In the genomic region with DNA sequence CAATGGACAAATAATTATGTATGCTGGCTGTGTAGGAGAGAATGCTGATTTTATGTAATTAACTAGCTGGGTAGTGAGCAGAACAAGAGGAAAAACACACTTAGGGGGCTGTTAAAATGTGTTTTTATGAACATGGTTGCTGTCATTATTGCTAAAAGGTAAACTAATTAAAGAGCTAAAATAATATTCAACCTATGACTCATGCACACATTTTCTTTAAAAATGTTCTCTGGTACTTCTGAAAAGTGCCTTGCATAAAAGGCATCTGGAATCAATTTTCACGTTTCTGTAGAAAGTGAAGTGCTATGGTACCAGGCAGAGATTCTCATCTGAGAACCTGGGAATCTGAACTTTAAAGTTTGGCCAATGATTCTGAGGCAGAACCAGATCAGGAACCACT, we compare ENCODE assay signal across 18 cellular contexts.
A peak's percentile ranks its signal among the peaks of the same experiment; 100 is the strongest.
DNase-seq lines count a peak whose midpoint lies in the region; ATAC-seq and TF ChIP-seq lines count a peak whose summit lies in the region.
"Had no signal": no experiment of that assay in that cellular context is flagged by ENCODE, and none has a peak within 500 bp of the region (broad histone marks: within the 10 kb centered on the region; RNA-seq: fewer than 3 reads in every experiment).

No MANE protein-coding gene starts in this region.

- H3K27ac ChIP-seq in HEK293 (ENCODE audit: extremely low read depth, low read depth, low read length): no peak overlapping the region
- H3K27ac ChIP-seq: SJCRH30 had no signal

- CTCF ChIA-PET in HEK293 (lab: Yijun Ruan, JAX): no interaction called here

- H3K4me3 ChIP-seq in HEK293 (ENCODE audit: low read depth, low read length): no peak overlapping the region
- H3K4me3 ChIP-seq in adipocyte (ENCODE audit: low read length): no peak overlapping the region
- H3K4me3 ChIP-seq: MG63, SJCRH30 had no signal

- H3K9me3 ChIP-seq in HEK293 (ENCODE audit: control insufficient read depth, insufficient read depth, low read depth, low read length) (no peaks in the 10 kb centered on the region), adipocyte (ENCODE audit: control insufficient read depth, low read length) (no peaks in the 10 kb centered on the region)
- H3K9me3 ChIP-seq: MG63, SJCRH30 had no signal

- H3K4me1 ChIP-seq in HEK293 (ENCODE audit: control insufficient read depth, insufficient read depth, low read length) (peaks cover 8% of the 10 kb centered on the region), adipocyte (ENCODE audit: control insufficient read depth, insufficient read depth, low read length) (peaks cover 28% of the 10 kb centered on the region)
- H3K4me1 ChIP-seq: SJCRH30 had no signal

- no peak for TF ChIP-seq CTCF in HEK293 (tag by site-specific recombination; IDR thresholded peaks at IDR 0.05)

- ATAC-seq in HG03342 (IDR thresholded peaks at IDR 0.05; ENCODE audit: unreplicated experiment): no peak
- ATAC-seq: HCT116 had no signal

- no peak overlapping the region for H3K9ac ChIP-seq in adipocyte (ENCODE audit: low read length)

- intact Hi-C loops in head of caudate nucleus (cut with DNase I): no loop called here

- no peaks in the 10 kb centered on the region for H3K27me3 ChIP-seq in adipocyte (replicated peaks; ENCODE audit: control insufficient read depth, insufficient read depth, low read length)

- peak; percentile 32 for DNase-seq in AG20443 (ENCODE audit: low spot score)
- peak; percentile 40 for DNase-seq in adipocyte (ENCODE audit: low read depth)
- peak; percentile 6 for DNase-seq in renal cortical epithelial cell (ENCODE audit: low read depth)
- DNase-seq in head of caudate nucleus: no peak
- DNase-seq in SW480 (ENCODE audit: low spot score): no peak
- DNase-seq: DMS79 treated with DMSO at 0.1 percent for 48 hours, GOT3, MG63, NCI-H146, NCI-H2029 treated with DMSO at 0.1 percent for 48 hours, NCI-H226, NCI-H510A treated with DMSO at 0.1 percent for 48 hours, NCI-H774, OCI-M1, SJCRH30 had no signal

- POLR2A ChIA-PET in HEK293 (lab: Yijun Ruan, JAX): no interaction called here

- H3K36me3 ChIP-seq in HEK293 (ENCODE audit: control insufficient read depth in 2 of 2, insufficient read depth in 1 of 2, low read length in 2 of 2) (no peaks in the 10 kb centered on the region), adipocyte (ENCODE audit: control insufficient read depth, insufficient read depth, low read length, severe bottlenecking) (no peaks in the 10 kb centered on the region)
- H3K36me3 ChIP-seq: MG63, SJCRH30 had no signal

TF ChIP-seq in HEK293, 187 proteins besides CTCF, POLR2A, EP300 and RAD21:
- TF ChIP-seq OSR2 (tag by site-specific recombination; IDR thresholded peaks at IDR 0.05): 0 out of 2 replicates have a peak, but pooled peaks have one; percentile 25
- TF ChIP-seq, protein P1, sequence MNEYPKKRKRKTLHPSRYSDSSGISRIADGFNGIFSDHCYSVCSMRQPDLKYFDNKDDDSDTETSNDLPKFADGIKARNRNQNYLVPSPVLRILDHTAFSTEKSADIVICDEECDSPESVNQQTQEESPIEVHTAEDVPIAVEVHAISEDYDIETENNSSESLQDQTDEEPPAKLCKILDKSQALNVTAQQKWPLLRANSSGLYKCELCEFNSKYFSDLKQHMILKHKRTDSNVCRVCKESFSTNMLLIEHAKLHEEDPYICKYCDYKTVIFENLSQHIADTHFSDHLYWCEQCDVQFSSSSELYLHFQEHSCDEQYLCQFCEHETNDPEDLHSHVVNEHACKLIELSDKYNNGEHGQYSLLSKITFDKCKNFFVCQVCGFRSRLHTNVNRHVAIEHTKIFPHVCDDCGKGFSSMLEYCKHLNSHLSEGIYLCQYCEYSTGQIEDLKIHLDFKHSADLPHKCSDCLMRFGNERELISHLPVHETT (tag by site-specific recombination; IDR thresholded peaks at IDR 0.05): no peak
- TF ChIP-seq, protein P2, sequence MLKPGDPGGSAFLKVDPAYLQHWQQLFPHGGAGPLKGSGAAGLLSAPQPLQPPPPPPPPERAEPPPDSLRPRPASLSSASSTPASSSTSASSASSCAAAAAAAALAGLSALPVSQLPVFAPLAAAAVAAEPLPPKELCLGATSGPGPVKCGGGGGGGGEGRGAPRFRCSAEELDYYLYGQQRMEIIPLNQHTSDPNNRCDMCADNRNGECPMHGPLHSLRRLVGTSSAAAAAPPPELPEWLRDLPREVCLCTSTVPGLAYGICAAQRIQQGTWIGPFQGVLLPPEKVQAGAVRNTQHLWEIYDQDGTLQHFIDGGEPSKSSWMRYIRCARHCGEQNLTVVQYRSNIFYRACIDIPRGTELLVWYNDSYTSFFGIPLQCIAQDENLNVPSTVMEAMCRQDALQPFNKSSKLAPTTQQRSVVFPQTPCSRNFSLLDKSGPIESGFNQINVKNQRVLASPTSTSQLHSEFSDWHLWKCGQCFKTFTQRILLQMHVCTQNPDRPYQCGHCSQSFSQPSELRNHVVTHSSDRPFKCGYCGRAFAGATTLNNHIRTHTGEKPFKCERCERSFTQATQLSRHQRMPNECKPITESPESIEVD (tag by site-specific recombination; IDR thresholded peaks at IDR 0.05): peak; percentile 72
- peak; percentile 82 for TF ChIP-seq BCL11A (tag by site-specific recombination; IDR thresholded peaks at IDR 0.05; ENCODE audit: low read depth)
- peak; percentile 49 for TF ChIP-seq GLIS1 (tag by site-specific recombination; IDR thresholded peaks at IDR 0.05)
TF ChIP-seq in HEK293: peak in this region for 4.

Comparison
In these comparisons a context has a peak if more than half of its experiments do, and no peak if none do; other contexts are left out.
1. DNase-seq: peak in AG20443 (single experiment), adipocyte (single experiment) and renal cortical epithelial cell (single experiment); none in head of caudate nucleus (0 of 42) and SW480 (single experiment).